ENCODE assay signal across 14 cellular contexts in genomic region chr1:160942926-160943325, GRCh38. TPM values are rescaled to one million over a fixed set of nuclear protein-coding genes. Genes with fewer than 3 reads are reported as not detected.
DNase-seq lines count a peak whose midpoint lies in the region; ATAC-seq lines count a peak whose summit lies in the region.
"Had no signal": no experiment of that assay in that cellular context is flagged by ENCODE, and none has a peak within 500 bp of the region (broad histone marks: within the 10 kb centered on the region; RNA-seq: fewer than 3 reads in every experiment).

No MANE protein-coding gene starts in this region.

- no peak overlapping the region for H3K14ac ChIP-seq in mesenchymal stem cell (ENCODE audit: low read length in 2 of 2)

- H3K23ac ChIP-seq in mesenchymal stem cell (ENCODE audit: low read length in 2 of 2): no peak overlapping the region

- no peaks in the 10 kb centered on the region for H3K9me3 Mint-ChIP-seq in activated CD4-positive, alpha-beta T cell treated with anti-CD3 and anti-CD28 coated beads for 36 hours (ENCODE audit: low read depth)
- H3K9me3 Mint-ChIP-seq: natural killer cell treated with Interleukin-12 subunit alpha and Interleukin-12 subunit beta and Interleukin-15 and Interleukin-18, amount 100 ng/mL, for 72 hours had no signal

- H3K79me1 ChIP-seq in mesenchymal stem cell (replicated peaks; ENCODE audit: low read length, poor library complexity, severe bottlenecking): no peaks in the 10 kb centered on the region

- H3K4ac ChIP-seq in mesenchymal stem cell (ENCODE audit: low read depth in 1 of 2, low read length in 2 of 2): no peak overlapping the region

- H3K4me1 ChIP-seq in adipocyte (ENCODE audit: control insufficient read depth, insufficient read depth, low read length): no peaks in the 10 kb centered on the region
- no peaks in the 10 kb centered on the region for H3K4me1 ChIP-seq in mesenchymal stem cell (ENCODE audit: control insufficient read depth, insufficient read depth, low read depth, low read length)
- H3K4me1 ChIP-seq: thyroid gland had no signal

- H3K4me2 ChIP-seq in mesenchymal stem cell (ENCODE audit: low read length, poor library complexity, severe bottlenecking): no peak overlapping the region

- CTCF ChIA-PET in activated CD4-positive, alpha-beta T cell treated with anti-CD3 and anti-CD28 coated beads for 36 hours (lab: Charles Lee): interaction anchor here (0.6 to 3.7 kb wide), 3 partner anchors 10 to 325 kb away, joined by 3 to 20 read pairs (median 6); partner anchors contain the start of gene ITLN2

- H3K36me3 ChIP-seq in adipocyte (ENCODE audit: control insufficient read depth, insufficient read depth, low read length, severe bottlenecking) (no peaks in the 10 kb centered on the region), mesenchymal stem cell (ENCODE audit: control insufficient read depth in 1 of 2, insufficient read depth in 2 of 2, low read depth in 1 of 2, low read length in 2 of 2) (no peaks in the 10 kb centered on the region)
- H3K36me3 ChIP-seq: heart right ventricle, thyroid gland had no signal

- H3K9me3 ChIP-seq in adipocyte (ENCODE audit: control insufficient read depth, low read length) (no peaks in the 10 kb centered on the region), mesenchymal stem cell (ENCODE audit: control insufficient read depth, low read length) (no peaks in the 10 kb centered on the region)
- H3K9me3 ChIP-seq: thyroid gland had no signal

- peaks cover 2% of the 10 kb centered on the region for H3K27me3 Mint-ChIP-seq in activated CD4-positive, alpha-beta T cell treated with anti-CD3 and anti-CD28 coated beads for 36 hours

- H3K4me1 Mint-ChIP-seq in activated CD4-positive, alpha-beta T cell treated with anti-CD3 and anti-CD28 coated beads for 36 hours: no peaks in the 10 kb centered on the region

- no peak overlapping the region for H2BK12ac ChIP-seq in mesenchymal stem cell (ENCODE audit: low read length in 2 of 2)

- H4K91ac ChIP-seq in mesenchymal stem cell (ENCODE audit: low read length): no peak overlapping the region

- no peak overlapping the region for H3K4me3 ChIP-seq in adipocyte (ENCODE audit: low read length)
- H3K4me3 ChIP-seq in mesenchymal stem cell (ENCODE audit: insufficient read depth in 1 of 2, low read depth in 1 of 2, low read length in 2 of 2): no peak overlapping the region
- H3K4me3 ChIP-seq: heart right ventricle, thyroid gland had no signal

- no peaks in the 10 kb centered on the region for H3K36me3 Mint-ChIP-seq in activated CD4-positive, alpha-beta T cell treated with anti-CD3 and anti-CD28 coated beads for 36 hours (ENCODE audit: low read depth)

- no peak overlapping the region for H2BK15ac ChIP-seq in mesenchymal stem cell (ENCODE audit: low read depth, poor library complexity, severe bottlenecking)

- intact Hi-C loops in activated CD4-positive, alpha-beta T cell treated with anti-CD3 and anti-CD28 coated beads for 36 hours (cut with DNase I, micrococcal nuclease): no loop called here

- no peak for ATAC-seq in activated CD4-positive, alpha-beta T cell treated with anti-CD3 and anti-CD28 coated beads for 36 hours
- ATAC-seq: heart right ventricle; natural killer cell treated with Interleukin-12 subunit alpha and Interleukin-12 subunit beta and Interleukin-15 and Interleukin-18, amount 100 ng/mL, for 72 hours had no signal

- no peak overlapping the region for H2AFZ ChIP-seq in mesenchymal stem cell (ENCODE audit: low read depth, low read length)

- H2BK120ac ChIP-seq in mesenchymal stem cell (ENCODE audit: low read depth, low read length): no peak overlapping the region

- H4K8ac ChIP-seq in mesenchymal stem cell (ENCODE audit: low read length): no peak overlapping the region

- 100% methylated on average over 1 of the region's 3 CpGs for WGBS in mesenchymal stem cell

- DNase-seq in DMS153 (lab: John Stamatoyannopoulos, UW) (peak; percentile 11), DMS153 treated with DMSO at 0.1 percent for 48 hours (lab: John Stamatoyannopoulos, UW; ENCODE audit: unreplicated experiment) (no peak), HuH-7 (ENCODE audit: low spot score) (peak; percentile 56), adipocyte (ENCODE audit: low read depth) (peak; percentile 10), mesenchymal stem cell (peak; percentile 4), T-helper 1 cell (no peak)
- DNase-seq in activated CD4-positive, alpha-beta T cell treated with anti-CD3 and anti-CD28 coated beads for 36 hours: no peak
- no peak for DNase-seq in stimulated activated CD8-positive, alpha-beta memory T cell treated with anti-CD3 and anti-CD28 coated beads, Interleukin-4, amount 100 ng/mL, for 48 hours
- DNase-seq: activated T-cell treated with anti-CD3 and anti-CD28 coated beads, Interleukin-2, amount 50 U/mL, for 48 hours; central memory CD4-positive, alpha-beta T cell; heart right ventricle had no signal

- H3K27me3 ChIP-seq in adipocyte (replicated peaks; ENCODE audit: control insufficient read depth, insufficient read depth, low read length): peaks cover 5% of the 10 kb centered on the region
- peaks cover 0 to 7% of the 10 kb centered on the region in 2 experiments for H3K27me3 ChIP-seq in mesenchymal stem cell (ENCODE audit: control insufficient read depth in 1 of 2, insufficient read depth in 1 of 2, low read length in 2 of 2)
- H3K27me3 ChIP-seq: thyroid gland had no signal

- no peak overlapping the region for H3K9ac ChIP-seq in adipocyte (ENCODE audit: low read length)
- H3K9ac ChIP-seq in mesenchymal stem cell (ENCODE audit: low read length): no peak overlapping the region

- POLR2A ChIA-PET in activated CD4-positive, alpha-beta T cell treated with anti-CD3 and anti-CD28 coated beads for 36 hours (lab: Charles Lee): no interaction called here

- H3K27ac ChIP-seq in mesenchymal stem cell (ENCODE audit: low read length, poor library complexity, severe bottlenecking): no peak overlapping the region
- H3K27ac ChIP-seq: heart right ventricle, thyroid gland had no signal

- H2AK5ac ChIP-seq in mesenchymal stem cell (ENCODE audit: low read length, severe bottlenecking): no peak overlapping the region

- no peak overlapping the region for H3K4me3 Mint-ChIP-seq in activated CD4-positive, alpha-beta T cell treated with anti-CD3 and anti-CD28 coated beads for 36 hours
- H3K4me3 Mint-ChIP-seq: natural killer cell treated with Interleukin-12 subunit alpha and Interleukin-12 subunit beta and Interleukin-15 and Interleukin-18, amount 100 ng/mL, for 72 hours had no signal

- no peak overlapping the region for H2BK5ac ChIP-seq in mesenchymal stem cell (ENCODE audit: low read depth, low read length, poor library complexity, severe bottlenecking)

- no peak overlapping the region for H3K27ac Mint-ChIP-seq in activated CD4-positive, alpha-beta T cell treated with anti-CD3 and anti-CD28 coated beads for 36 hours
- H3K27ac Mint-ChIP-seq: natural killer cell treated with Interleukin-12 subunit alpha and Interleukin-12 subunit beta and Interleukin-15 and Interleukin-18, amount 100 ng/mL, for 72 hours had no signal

- H3K18ac ChIP-seq in mesenchymal stem cell (ENCODE audit: low read depth in 1 of 2, low read length in 2 of 2): no peak overlapping the region

RNA-seq across cellular contexts. Expression of gene ITLN2, which starts 11.7 kb away (rescaled TPM):
- not detected for polyA plus RNA-seq in mesenchymal stem cell (2013, experiment 1 of 2)
- not detected for polyA plus RNA-seq in mesenchymal stem cell (2013, experiment 2 of 2)
- total RNA-seq in activated CD4-positive, alpha-beta T cell treated with anti-CD3 and anti-CD28 coated beads for 36 hours: not detected
- total RNA-seq: heart right ventricle; natural killer cell treated with Interleukin-12 subunit alpha and Interleukin-12 subunit beta and Interleukin-15 and Interleukin-18, amount 100 ng/mL, for 72 hours; T-helper 1 cell treated with Interleukin-12 subunit alpha and Interleukin-12 subunit beta and Interleukin-4 antibody, amounts not matched to agents 30 ng/mL and 1 ng/mL, for 36 hours; thyroid gland had no signal

RNA-seq across cellular contexts. Expression of gene ITLN1, which starts 57.9 kb away (rescaled TPM):
- polyA plus RNA-seq in mesenchymal stem cell (2013, experiment 1 of 2): not detected
- polyA plus RNA-seq in mesenchymal stem cell (2013, experiment 2 of 2): not detected
- not detected for total RNA-seq in activated CD4-positive, alpha-beta T cell treated with anti-CD3 and anti-CD28 coated beads for 36 hours
- total RNA-seq: natural killer cell treated with Interleukin-12 subunit alpha and Interleukin-12 subunit beta and Interleukin-15 and Interleukin-18, amount 100 ng/mL, for 72 hours; T-helper 1 cell treated with Interleukin-12 subunit alpha and Interleukin-12 subunit beta and Interleukin-4 antibody, amounts not matched to agents 30 ng/mL and 1 ng/mL, for 36 hours; thyroid gland had no signal

Comparison
In these comparisons a context has a peak if more than half of its experiments do, and no peak if none do; other contexts are left out.
1. DNase-seq: peak in DMS153 (single experiment), HuH-7 (single experiment), adipocyte (single experiment) and mesenchymal stem cell (single experiment); none in DMS153 treated with DMSO at 0.1 percent for 48 hours (single experiment), activated CD4-positive, alpha-beta T cell treated with anti-CD3 and anti-CD28 coated beads for 36 hours (single experiment), stimulated activated CD8-positive, alpha-beta memory T cell treated with anti-CD3 and anti-CD28 coated beads, Interleukin-4, amount 100 ng/mL, for 48 hours (single experiment) and T-helper 1 cell (0 of 5).